Comparison of ENCODE assay signal across 6 cellular contexts in genomic region chrX:47644557-47645091, GRCh38. TPM values are rescaled to one million over a fixed set of nuclear protein-coding genes. Genes with fewer than 3 reads are reported as not detected.
DNase-seq lines count a peak whose midpoint lies in the region; TF ChIP-seq lines count a peak whose summit lies in the region.

No MANE protein-coding gene starts in this region.

- H3K27ac ChIP-seq in tibial artery = no peak overlapping the region
- peak overlapping the region in 1 of 2 donors; percentile 14 for H3K27ac ChIP-seq in coronary artery

- peaks cover 0 to 16% (median 10%) of the 10 kb centered on the region in 4 donors for H3K4me1 ChIP-seq in tibial artery

- no peaks in the 10 kb centered on the region for H3K27me3 ChIP-seq in tibial artery

- DNase-seq in activated CD8-positive, alpha-beta memory T cell treated with anti-CD3 and anti-CD28 coated beads for 24 hours = peak; percentile 52
- DNase-seq in activated CD8-positive, alpha-beta memory T cell treated with anti-CD3 and anti-CD28 coated beads, Interleukin-2, amount 50 U/mL, for 4 hours = no peak
- DNase-seq in dermis blood vessel endothelial cell = peak; percentile 51
- DNase-seq in tibial artery = no peak
- DNase-seq in putamen (ENCODE audit: low spot score) = no peak
- no peak for DNase-seq in coronary artery (ENCODE audit: low spot score)

- H3K4me3 ChIP-seq in tibial artery (no peak overlapping the region), coronary artery (no peak overlapping the region)

- peaks cover 13 to 18% (median 17%) of the 10 kb centered on the region in 3 donors for H3K36me3 ChIP-seq in tibial artery

- intact Hi-C loops in tibial artery (cut with DNase I; ENCODE audit: low total_unique reads) = loop anchor here (10.0 kb wide), 1 partner anchor 450 kb away; the partner anchor contains the start of gene UBA1

- TF ChIP-seq CTCF in tibial artery (IDR thresholded peaks at IDR 0.05) (peak; percentile 24 to 37), coronary artery (IDR thresholded peaks at IDR 0.05) (no peak)

- H3K9me3 ChIP-seq in tibial artery = peaks cover 0 to 8% (median 0%) of the 10 kb centered on the region in 3 donors

RNA-seq across cellular contexts. Expression of gene ELK1, which starts 5.7 kb away (rescaled TPM):
- 13.4 and 17.6 TPM in 2 replicates for total RNA-seq in dermis blood vessel endothelial cell

RNA-seq across cellular contexts. Expression of gene UXT, which starts 14.4 kb away (rescaled TPM):
- 58.9 and 95.6 TPM in 2 replicates for total RNA-seq in dermis blood vessel endothelial cell

RNA-seq across cellular contexts. Expression of gene CFP, which starts 14.9 kb away (rescaled TPM):
- total RNA-seq in dermis blood vessel endothelial cell = 0.19 and 0.85 TPM in 2 replicates

RNA-seq across cellular contexts. Expression of gene SYN1, which starts 25.0 kb away (rescaled TPM):
- total RNA-seq in dermis blood vessel endothelial cell = 0.05 TPM in 1 of 2 replicates, not detected in the other

Comparison
In these comparisons a context has a peak if more than half of its experiments do, and no peak if none do; other contexts are left out.
1. DNase-seq: peak in activated CD8-positive, alpha-beta memory T cell treated with anti-CD3 and anti-CD28 coated beads for 24 hours (single experiment) and dermis blood vessel endothelial cell (single experiment); none in activated CD8-positive, alpha-beta memory T cell treated with anti-CD3 and anti-CD28 coated beads, Interleukin-2, amount 50 U/mL, for 4 hours (single experiment), tibial artery (0 of 2), putamen (single experiment) and coronary artery (single experiment).